Comparison of ENCODE assay signal across 20 cellular contexts in genomic region chr3:151548206-151548605, GRCh38.
DNase-seq lines count a peak whose midpoint lies in the region; ATAC-seq and TF ChIP-seq lines count a peak whose summit lies in the region.
"Had no signal": no experiment of that assay in that cellular context is flagged by ENCODE, and none has a peak within 500 bp of the region (broad histone marks: within the 10 kb centered on the region; RNA-seq: fewer than 3 reads in every experiment).

No MANE protein-coding gene starts in this region.

- no peaks in the 10 kb centered on the region for H3K9me2 ChIP-seq in neural cell (ENCODE audit: insufficient read depth, low read length)
- H3K9me2 ChIP-seq: SK-N-SH had no signal

- H3K36me3 ChIP-seq in right atrium auricular region (no peaks in the 10 kb centered on the region), heart left ventricle (no peaks in the 10 kb centered on the region), neural cell (ENCODE audit: insufficient read depth, low read length) (no peaks in the 10 kb centered on the region), neural progenitor cell (no peaks in the 10 kb centered on the region)

- H3K27me3 ChIP-seq in right atrium auricular region (no peaks in the 10 kb centered on the region), heart left ventricle (no peaks in the 10 kb centered on the region), neural cell (ENCODE audit: insufficient read depth, low read depth, low read length) (no peaks in the 10 kb centered on the region), neural progenitor cell (no peaks in the 10 kb centered on the region)

- TF ChIP-seq RAD21 in neural cell (conservative IDR thresholded peaks at IDR 0.05), result no peak

- TF ChIP-seq POLR2A in heart left ventricle (IDR thresholded peaks at IDR 0.05), result no peak

- peak; percentile 75 for ATAC-seq in Right ventricle myocardium superior (ENCODE audit: poor library complexity)
- peak; percentile 49 to 87 (median 58) for ATAC-seq in heart left ventricle
- no peak for ATAC-seq in HG02970 (IDR thresholded peaks at IDR 0.05; ENCODE audit: low FRiP score, unreplicated experiment)

- WGBS in heart left ventricle, 4 donors, result 52 to 66% (median 58%) methylated on average over 2 of the region's 2 CpGs

- H3K27ac Mint-ChIP-seq in neural progenitor cell, result no peak overlapping the region
- H3K27ac Mint-ChIP-seq: B cell, HFFc6 had no signal

- H3K9ac ChIP-seq in neural cell (ENCODE audit: low read length) (no peak overlapping the region), neural progenitor cell (no peak overlapping the region)
- H3K9ac ChIP-seq: SK-N-SH had no signal

- H3K4me1 Mint-ChIP-seq in neural progenitor cell, result no peaks in the 10 kb centered on the region

- DNase-seq in Right ventricle myocardium superior (no peak), right atrium auricular region (ENCODE audit: low spot score) (no peak), heart left ventricle (no peak), neural progenitor cell (ENCODE audit: low spot score) (no peak)
- DNase-seq in central memory CD4-positive, alpha-beta T cell, result no peak
- DNase-seq: DMS53, GDM1, HFFc6, KG1, NCI-H1092 treated with DMSO at 0.1 percent for 48 hours, NCI-H1694 treated with DMSO at 0.1 percent for 48 hours, NCI-H2081 treated with DMSO at 0.1 percent for 48 hours, NCI-H446 treated with DMSO at 0.1 percent for 48 hours, NCI-H526 treated with DMSO at 0.1 percent for 48 hours, OCI-M1, SHP77 treated with DMSO at 0.1 percent for 48 hours, SK-N-SH had no signal

- no peaks in the 10 kb centered on the region for H3K9me3 Mint-ChIP-seq in neural progenitor cell
- H3K9me3 Mint-ChIP-seq: HFFc6 had no signal

- no peaks in the 10 kb centered on the region for H3F3A ChIP-seq in neural cell (ENCODE audit: insufficient read depth, low read length, poor library complexity, severe bottlenecking)
- H3F3A ChIP-seq in neural progenitor cell (ENCODE audit: low read depth), result no peaks in the 10 kb centered on the region

- no peaks in the 10 kb centered on the region for H3K27me3 Mint-ChIP-seq in neural progenitor cell (ENCODE audit: insufficient read depth, low read depth)

- no peaks in the 10 kb centered on the region for H4K20me1 ChIP-seq in neural cell (ENCODE audit: insufficient read depth)
- no peaks in the 10 kb centered on the region for H4K20me1 ChIP-seq in neural progenitor cell (ENCODE audit: low read depth)

- no peaks in the 10 kb centered on the region for H3K36me3 Mint-ChIP-seq in neural progenitor cell

- no peaks in the 10 kb centered on the region for H3K9me3 ChIP-seq in right atrium auricular region
- no peaks in the 10 kb centered on the region for H3K9me3 ChIP-seq in heart left ventricle
- no peaks in the 10 kb centered on the region for H3K9me3 ChIP-seq in neural cell (ENCODE audit: low read length)
- H3K9me3 ChIP-seq in neural progenitor cell (ENCODE audit: low read depth), result no peaks in the 10 kb centered on the region
- H3K9me3 ChIP-seq: SK-N-SH had no signal

- no peak overlapping the region for H2AFZ ChIP-seq in neural cell (ENCODE audit: low read depth, low read length)
- no peak overlapping the region for H2AFZ ChIP-seq in neural progenitor cell (replicated peaks)

- H3K4me3 Mint-ChIP-seq in neural progenitor cell, result no peak overlapping the region
- H3K4me3 Mint-ChIP-seq: B cell, HFFc6 had no signal

- TF ChIP-seq CTCF in right atrium auricular region (IDR thresholded peaks at IDR 0.05) (no peak), heart left ventricle (IDR thresholded peaks at IDR 0.05) (no peak), neural cell (IDR thresholded peaks at IDR 0.05; ENCODE audit: poor library complexity, severe bottlenecking) (no peak), neural progenitor cell (IDR thresholded peaks at IDR 0.05) (no peak)

- H3K4me1 ChIP-seq in right atrium auricular region (peaks cover 0 to 9% of the 10 kb centered on the region in 2 donors), heart left ventricle (peaks cover 0 to 11% (median 0%) of the 10 kb centered on the region in 12 donors), neural progenitor cell (no peaks in the 10 kb centered on the region)

- TF ChIP-seq EP300 in neural cell (conservative IDR thresholded peaks at IDR 0.05; ENCODE audit: poor library complexity, severe bottlenecking), result peak; percentile 51

- H3K79me2 ChIP-seq in neural cell (replicated peaks; ENCODE audit: insufficient read depth, low read length), result no peaks in the 10 kb centered on the region
- H3K79me2 ChIP-seq in neural progenitor cell (ENCODE audit: low read depth), result no peaks in the 10 kb centered on the region

- intact Hi-C loops in Right ventricle myocardium superior (cut with DNase I) (no loop called here), heart left ventricle (cut with DNase I) (no loop called here)

- H3K4me2 ChIP-seq in neural cell (ENCODE audit: low read length) (no peak overlapping the region), neural progenitor cell (no peak overlapping the region)
- H3K4me2 ChIP-seq: SK-N-SH had no signal

- H3K27ac ChIP-seq in right atrium auricular region (no peak overlapping the region), heart left ventricle (peak overlapping the region in 5 of 12 donors; percentile 11 to 50 (median 40)), neural cell (ENCODE audit: low read length) (no peak overlapping the region), neural progenitor cell (no peak overlapping the region)

- H3K4me3 ChIP-seq in right atrium auricular region (no peak overlapping the region), heart left ventricle (no peak overlapping the region), neural cell (ENCODE audit: low read length) (no peak overlapping the region), neural progenitor cell (no peak overlapping the region)

TF ChIP-seq in neural cell, 6 proteins besides CTCF, POLR2A, EP300 and RAD21:
- TF ChIP-seq SMC3 (conservative IDR thresholded peaks at IDR 0.05; ENCODE audit: poor library complexity) (no peak), TAF1 (IDR thresholded peaks at IDR 0.05; ENCODE audit: low read depth) (no peak), REST (IDR thresholded peaks at IDR 0.05; ENCODE audit: borderline replicate concordance) (no peak), MXI1 (conservative IDR thresholded peaks at IDR 0.05; ENCODE audit: poor library complexity, severe bottlenecking) (no peak), EZH2 (IDR thresholded peaks at IDR 0.05; ENCODE audit: borderline replicate concordance, insufficient read depth, low read length, poor library complexity, severe bottlenecking) (no peak), POLR2AphosphoS5 (IDR thresholded peaks at IDR 0.05) (no peak)
